Comparison of ENCODE assay signal across 21 cellular contexts in the genomic region with DNA sequence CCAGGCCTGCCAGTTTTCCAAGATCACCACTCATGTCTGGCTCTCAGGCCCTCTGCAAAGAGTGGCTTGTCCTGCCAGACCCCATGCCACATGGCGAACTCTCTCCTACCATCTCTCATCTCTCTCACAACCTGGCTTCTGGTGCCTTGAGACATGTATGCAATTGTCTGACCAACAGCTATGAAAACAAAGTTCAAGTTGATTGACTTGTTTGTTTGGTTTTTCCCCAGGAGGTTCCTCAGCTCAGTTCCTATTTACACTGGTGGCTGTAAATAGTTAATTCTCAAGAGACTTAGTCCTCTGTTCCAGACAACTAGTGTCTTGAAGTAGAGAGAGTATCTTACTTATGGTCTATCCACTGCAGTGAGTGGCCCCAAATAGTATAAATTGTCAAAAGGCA.
"Had no signal": no experiment of that assay in that cellular context is flagged by ENCODE, and none has a peak within 500 bp of the region (broad histone marks: within the 10 kb centered on the region; RNA-seq: fewer than 3 reads in every experiment).

No MANE protein-coding gene starts in this region.

- H3K4me3 ChIP-seq: dorsolateral prefrontal cortex, esophagus muscularis mucosa, gastrocnemius medialis, heart right ventricle, left ventricle myocardium inferior, lower lobe of right lung, ovary, right atrium auricular region, sigmoid colon, skin epidermis, stomach had no signal

- H3K4me1 ChIP-seq: esophagus muscularis mucosa, gastrocnemius medialis, heart right ventricle, left ventricle myocardium inferior, lower lobe of right lung, right atrium auricular region, sigmoid colon, stomach had no signal

- H3K9me3 ChIP-seq: esophagus muscularis mucosa, gastrocnemius medialis, heart right ventricle, left ventricle myocardium inferior, lower lobe of right lung, ovary, right atrium auricular region, sigmoid colon, stomach had no signal

- H3K27me3 ChIP-seq: esophagus muscularis mucosa, gastrocnemius medialis, ovary, right atrium auricular region, sigmoid colon, stomach had no signal

- DNase-seq: cortex of kidney; dorsolateral prefrontal cortex; effector CD8-positive, alpha-beta T cell; gastrocnemius medialis; heart right ventricle; immature natural killer cell; left ventricle myocardium inferior; lower lobe of right lung; natural killer cell; nucleus accumbens; ovary; sigmoid colon; stimulated activated naive CD4-positive, alpha-beta T cell; stomach; substantia nigra had no signal

- FAIRE-seq: keratinocyte, urothelium cell line had no signal

- H3K36me3 ChIP-seq: esophagus muscularis mucosa, gastrocnemius medialis, heart right ventricle, left ventricle myocardium inferior, lower lobe of right lung, ovary, right atrium auricular region, sigmoid colon, stomach had no signal

- H3K27ac ChIP-seq: dorsolateral prefrontal cortex, epithelial cell of prostate, esophagus muscularis mucosa, gastrocnemius medialis, heart right ventricle, left ventricle myocardium inferior, lower lobe of right lung, ovary, right atrium auricular region, sigmoid colon, skin epidermis, stomach had no signal

- ATAC-seq: gastrocnemius medialis, heart right ventricle, lower lobe of right lung, natural killer cell had no signal
